In genomic region chr2:121212661-121213325, GRCh38 we compare ENCODE assay signal across 2 cellular contexts.
TF ChIP-seq lines count a peak whose summit lies in the region.

No MANE protein-coding gene starts in this region.

TF ChIP-seq in GM23338, 12 proteins besides CTCF, POLR2A, EP300 and RAD21 (continued from another document):
- TF ChIP-seq ZNF114 (CRISPR knock-in tag; IDR thresholded peaks at IDR 0.05) (no peak), POLR2AphosphoS5 (IDR thresholded peaks at IDR 0.05; ENCODE audit: low read depth) (no peak), STAT1 (IDR thresholded peaks at IDR 0.05; ENCODE audit: unreplicated experiment) (no peak), ZNF331 (CRISPR knock-in tag; IDR thresholded peaks at IDR 0.05; ENCODE audit: low read depth) (no peak), REST (IDR thresholded peaks at IDR 0.05; ENCODE audit: unreplicated experiment) (no peak)

TF ChIP-seq in WTC11, 78 proteins besides CTCF, POLR2A, EP300 and RAD21 (continued from another document):
- TF ChIP-seq GRHL2 (CRISPR knock-in tag; IDR thresholded peaks at IDR 0.05; ENCODE audit: insufficient replicate concordance, severe bottlenecking) (no peak), ZNF232 (CRISPR knock-in tag; IDR thresholded peaks at IDR 0.05) (no peak), FOXK1 (CRISPR knock-in tag; IDR thresholded peaks at IDR 0.05) (no peak), PRDM15 (CRISPR knock-in tag; IDR thresholded peaks at IDR 0.05) (no peak)
